13 cellular contexts compared by ENCODE assay signal in genomic region chr14:101836131-101836530, GRCh38.
DNase-seq lines count a peak whose midpoint lies in the region; ATAC-seq and TF ChIP-seq lines count a peak whose summit lies in the region.
"Had no signal": no experiment of that assay in that cellular context is flagged by ENCODE, and none has a peak within 500 bp of the region (broad histone marks: within the 10 kb centered on the region; RNA-seq: fewer than 3 reads in every experiment).

No MANE protein-coding gene starts in this region.

- intact Hi-C loops in uterus (cut with DNase I; ENCODE audit: low total_unique reads) (no loop called here), lower leg skin (cut with DNase I; ENCODE audit: low total_unique reads) (no loop called here)

- H3K4me3 ChIP-seq in uterus (peak overlapping the region in 1 of 2 donors; percentile 13), lower leg skin (ENCODE audit: low read depth, poor library complexity, severe bottlenecking) (no peak overlapping the region)
- H3K4me3 ChIP-seq: upper lobe of right lung had no signal

- no peak overlapping the region for H3K4me3 Mint-ChIP-seq in activated naive CD4-positive, alpha-beta T cell treated with anti-CD3 and anti-CD28 coated beads, Interleukin-2, amount 10 ng/mL, durations not matched to agents 7 days and 5 days
- H3K4me3 Mint-ChIP-seq: activated T-cell treated with anti-CD3 and anti-CD28 coated beads, Interleukin-2, amount 50 U/mL, for 4 hours; T-helper 1 cell treated with Interleukin-12 subunit alpha and Interleukin-12 subunit beta and Interleukin-4 antibody, amounts not matched to agents 30 μg/mL and 1 μg/mL, for 36 hours had no signal

- no peak for TF ChIP-seq CTCF in uterus (IDR thresholded peaks at IDR 0.05)
- TF ChIP-seq CTCF in lower leg skin (IDR thresholded peaks at IDR 0.05): no peak

- DNase-seq in activated naive CD4-positive, alpha-beta T cell treated with anti-CD3 and anti-CD28 coated beads, Interleukin-2, amount 10 ng/mL, durations not matched to agents 7 days and 5 days: no peak
- DNase-seq in activated naive CD4-positive, alpha-beta T cell treated with anti-CD3 and anti-CD28 coated beads, Interleukin-2, amount 50 U/mL, for 16 hours: no peak
- DNase-seq in lung microvascular endothelial cell (ENCODE audit: low read depth in 2 of 2) (peak; percentile 26 to 73), uterus (no peak), DMS53 treated with DMSO at 0.1 percent for 48 hours (lab: John Stamatoyannopoulos, UW; ENCODE audit: unreplicated experiment) (no peak), lower leg skin (ENCODE audit: low spot score in 2 of 2) (no peak)
- DNase-seq: activated T-cell treated with anti-CD3 and anti-CD28 coated beads, Interleukin-2, amount 50 U/mL, for 4 hours; NCI-H774; upper lobe of right lung had no signal

- CTCF ChIA-PET in activated naive CD4-positive, alpha-beta T cell treated with anti-CD3 and anti-CD28 coated beads, Interleukin-2, amount 10 ng/mL, durations not matched to agents 7 days and 5 days (lab: Charles Lee): interaction anchor here (2.5 kb wide), 1 partner anchor 65 kb away, joined by 8 read pairs; no protein-coding TSS in a partner anchor

- H3K4me1 ChIP-seq in uterus: no peaks in the 10 kb centered on the region

- TF ChIP-seq POLR2A in uterus (IDR thresholded peaks at IDR 0.05): no peak
- no peak for TF ChIP-seq POLR2A in lower leg skin (IDR thresholded peaks at IDR 0.05)

- H3K4me1 Mint-ChIP-seq in activated naive CD4-positive, alpha-beta T cell treated with anti-CD3 and anti-CD28 coated beads, Interleukin-2, amount 10 ng/mL, durations not matched to agents 7 days and 5 days: peaks cover 83% of the 10 kb centered on the region

- peak overlapping the region; percentile 47 for H3K27ac ChIP-seq in cingulate gyrus (ENCODE audit: low read depth, low read length)
- peak overlapping the region; percentile 64 to 80 for H3K27ac ChIP-seq in uterus
- H3K27ac ChIP-seq: upper lobe of right lung had no signal

- WGBS in lower leg skin, 2 donors: 25 to 29% methylated on average over 8 of the region's 8 CpGs

- H3K9me3 ChIP-seq in uterus: no peaks in the 10 kb centered on the region
- H3K9me3 ChIP-seq: upper lobe of right lung had no signal

- no peak for ATAC-seq in HG03280 (IDR thresholded peaks at IDR 0.05; ENCODE audit: unreplicated experiment)
- ATAC-seq: HepG2 had no signal

- no peaks in the 10 kb centered on the region for H3K36me3 ChIP-seq in uterus
- H3K36me3 ChIP-seq: upper lobe of right lung had no signal

- no peaks in the 10 kb centered on the region for H3K9me3 Mint-ChIP-seq in activated naive CD4-positive, alpha-beta T cell treated with anti-CD3 and anti-CD28 coated beads, Interleukin-2, amount 10 ng/mL, durations not matched to agents 7 days and 5 days
- H3K9me3 Mint-ChIP-seq: activated T-cell treated with anti-CD3 and anti-CD28 coated beads, Interleukin-2, amount 50 U/mL, for 4 hours; T-helper 1 cell treated with Interleukin-12 subunit alpha and Interleukin-12 subunit beta and Interleukin-4 antibody, amounts not matched to agents 30 μg/mL and 1 μg/mL, for 36 hours had no signal

- peak overlapping the region; percentile 42 for H3K27ac Mint-ChIP-seq in activated naive CD4-positive, alpha-beta T cell treated with anti-CD3 and anti-CD28 coated beads, Interleukin-2, amount 10 ng/mL, durations not matched to agents 7 days and 5 days
- H3K27ac Mint-ChIP-seq: T-helper 1 cell treated with Interleukin-12 subunit alpha and Interleukin-12 subunit beta and Interleukin-4 antibody, amounts not matched to agents 30 μg/mL and 1 μg/mL, for 36 hours had no signal

- H3K27me3 ChIP-seq in uterus: no peaks in the 10 kb centered on the region
- H3K27me3 ChIP-seq: upper lobe of right lung had no signal

- peaks cover 52% of the 10 kb centered on the region for H3K36me3 Mint-ChIP-seq in activated naive CD4-positive, alpha-beta T cell treated with anti-CD3 and anti-CD28 coated beads, Interleukin-2, amount 10 ng/mL, durations not matched to agents 7 days and 5 days

- H3K27me3 Mint-ChIP-seq in activated naive CD4-positive, alpha-beta T cell treated with anti-CD3 and anti-CD28 coated beads, Interleukin-2, amount 10 ng/mL, durations not matched to agents 7 days and 5 days: no peaks in the 10 kb centered on the region

Comparison
In these comparisons a context has a peak if more than half of its experiments do, and no peak if none do; other contexts are left out.
1. DNase-seq: peak in lung microvascular endothelial cell (2 of 2); none in activated naive CD4-positive, alpha-beta T cell treated with anti-CD3 and anti-CD28 coated beads, Interleukin-2, amount 10 ng/mL, durations not matched to agents 7 days and 5 days (single experiment), activated naive CD4-positive, alpha-beta T cell treated with anti-CD3 and anti-CD28 coated beads, Interleukin-2, amount 50 U/mL, for 16 hours (single experiment), uterus (0 of 2), DMS53 treated with DMSO at 0.1 percent for 48 hours (single experiment) and lower leg skin (0 of 2).